10 cellular contexts compared by ENCODE assay signal in genomic region chr2:112725545-112726457, GRCh38. TPM values are rescaled to one million over a fixed set of nuclear protein-coding genes. Genes with fewer than 3 reads are reported as not detected.
DNase-seq lines count a peak whose midpoint lies in the region; ATAC-seq and TF ChIP-seq lines count a peak whose summit lies in the region.
"Had no signal": no experiment of that assay in that cellular context is flagged by ENCODE, and none has a peak within 500 bp of the region (broad histone marks: within the 10 kb centered on the region; RNA-seq: fewer than 3 reads in every experiment).

No MANE protein-coding gene starts in this region.

- H3K4me1 ChIP-seq in neuronal stem cell (ENCODE audit: control insufficient read depth in 2 of 2, insufficient read depth in 1 of 2, low read depth in 1 of 2, low read length in 2 of 2), result no peaks in the 10 kb centered on the region
- H3K4me1 ChIP-seq in BE2C, result no peaks in the 10 kb centered on the region
- peaks cover 0 to 7% (median 0%) of the 10 kb centered on the region in 3 donors for H3K4me1 ChIP-seq in gastroesophageal sphincter
- H3K4me1 ChIP-seq: psoas muscle had no signal

- H3K9ac ChIP-seq in neuronal stem cell (ENCODE audit: low read depth, low read length, poor library complexity), result no peak overlapping the region

- H2AK5ac ChIP-seq in neuronal stem cell (ENCODE audit: low read depth, low read length), result peak overlapping the region; percentile 73

- no peak overlapping the region for H4K8ac ChIP-seq in neuronal stem cell (ENCODE audit: low read depth, low read length)

- H4K91ac ChIP-seq in neuronal stem cell (ENCODE audit: low read depth, low read length, poor library complexity), result peak overlapping the region; percentile 2

- no peak overlapping the region for H3K14ac ChIP-seq in neuronal stem cell (ENCODE audit: low read length)

- H3K27ac ChIP-seq in neuronal stem cell (replicated peaks; ENCODE audit: low read length) (no peak overlapping the region), gastroesophageal sphincter (no peak overlapping the region)
- H3K27ac ChIP-seq: psoas muscle had no signal

- H3K4ac ChIP-seq in neuronal stem cell (ENCODE audit: low read length), result no peak overlapping the region

- peak overlapping the region; percentile 85 for H2BK12ac ChIP-seq in neuronal stem cell (ENCODE audit: low read length)

- TF ChIP-seq CTCF in BE2C (IDR thresholded peaks at IDR 0.05; ENCODE audit: low read depth, low read length), result no peak
- TF ChIP-seq CTCF in gastroesophageal sphincter (IDR thresholded peaks at IDR 0.05), result no peak

- no peak overlapping the region for H3K4me2 ChIP-seq in neuronal stem cell (ENCODE audit: insufficient read depth, low read length, poor library complexity, severe bottlenecking)

- H3K79me1 ChIP-seq in neuronal stem cell (ENCODE audit: low read depth, low read length), result no peaks in the 10 kb centered on the region

- peak overlapping the region; percentile 90 for H2AFZ ChIP-seq in neuronal stem cell (ENCODE audit: low read length)

- ATAC-seq in GM19025 (IDR thresholded peaks at IDR 0.05; ENCODE audit: low read depth, unreplicated experiment), result peak; percentile 34
- peak; percentile 42 for ATAC-seq in HG02678 (IDR thresholded peaks at IDR 0.05; ENCODE audit: unreplicated experiment)
- no peak for ATAC-seq in gastroesophageal sphincter

- WGBS in neuronal stem cell (ENCODE audit: extremely low coverage in 2 of 2, insufficient read length in 2 of 2, insufficient replicate concordance in 1 of 2), 2 donors, result no CpG with 5 or more reads among the region's 15 CpGs
- WGBS in gastroesophageal sphincter (ENCODE audit: low coverage in 1 of 2), 2 donors, result 61 to 90% methylated on average over 2 of the region's 15 CpGs

- H3K23ac ChIP-seq in neuronal stem cell (ENCODE audit: low read depth, low read length, poor library complexity), result no peak overlapping the region

- H2BK15ac ChIP-seq in neuronal stem cell (ENCODE audit: low read length), result no peak overlapping the region

- no peak for TF ChIP-seq POLR2A in gastroesophageal sphincter (IDR thresholded peaks at IDR 0.05)

- peak overlapping the region; percentile 70 for H2BK5ac ChIP-seq in neuronal stem cell (ENCODE audit: low read length)

- peak; percentile 10 for DNase-seq in OCI-M1 (lab: John Stamatoyannopoulos, UW)
- no peak for DNase-seq in neuronal stem cell (ENCODE audit: low spot score)
- no peak for DNase-seq in T-helper 9 cell
- no peak for DNase-seq in BE2C
- DNase-seq in NCI-H2171 treated with DMSO at 0.1 percent for 48 hours (lab: John Stamatoyannopoulos, UW), result no peak

- no peak for TF ChIP-seq EP300 in gastroesophageal sphincter (IDR thresholded peaks at IDR 0.05)

- H2BK120ac ChIP-seq in neuronal stem cell (ENCODE audit: low read depth, low read length), result no peak overlapping the region

- no peak overlapping the region for H3K4me3 ChIP-seq in neuronal stem cell (ENCODE audit: low read length in 2 of 2)
- no peak overlapping the region for H3K4me3 ChIP-seq in BE2C (ENCODE audit: low read depth, low read length)
- no peak overlapping the region for H3K4me3 ChIP-seq in gastroesophageal sphincter
- H3K4me3 ChIP-seq: psoas muscle had no signal

- H3K9me3 ChIP-seq in neuronal stem cell (replicated peaks in 1 of 2; ENCODE audit: control insufficient read depth in 2 of 2, insufficient read depth in 1 of 2, low read depth in 1 of 2, low read length in 2 of 2) (peaks cover 0 to 2% of the 10 kb centered on the region in 2 donors), BE2C (no peaks in the 10 kb centered on the region), gastroesophageal sphincter (no peaks in the 10 kb centered on the region)
- H3K9me3 ChIP-seq: psoas muscle had no signal

- H3K36me3 ChIP-seq in neuronal stem cell (replicated peaks in 1 of 2; ENCODE audit: control insufficient read depth in 2 of 2, insufficient read depth in 2 of 2, low read length in 2 of 2) (no peaks in the 10 kb centered on the region), BE2C (no peaks in the 10 kb centered on the region), gastroesophageal sphincter (no peaks in the 10 kb centered on the region)

- peaks cover 0 to 16% (median 0%) of the 10 kb centered on the region in 3 experiments for H3K27me3 ChIP-seq in neuronal stem cell (ENCODE audit: control insufficient read depth in 3 of 3, insufficient read depth in 3 of 3, low read depth in 1 of 3, low read length in 3 of 3)
- no peaks in the 10 kb centered on the region for H3K27me3 ChIP-seq in BE2C
- peaks cover 11% of the 10 kb centered on the region for H3K27me3 ChIP-seq in gastroesophageal sphincter

- H3K18ac ChIP-seq in neuronal stem cell (ENCODE audit: low read length), result peak overlapping the region; percentile 20

RNA-seq across cellular contexts. Expression of gene NT5DC4, which starts 5.0 kb away (rescaled TPM):
- polyA plus RNA-seq in neuronal stem cell (2013, experiment 1 of 2), result not detected
- not detected for polyA plus RNA-seq in neuronal stem cell (2013, experiment 2 of 2)
- polyA plus RNA-seq in BE2C (2012; ENCODE audit: insufficient read depth, insufficient read length, low read depth), result not detected
- under 1 TPM in 1 of 4 donors, not detected in 3; 0.27 TPM for total RNA-seq in gastroesophageal sphincter
- total RNA-seq: NCI-H460, psoas muscle had no signal
- polyA plus RNA-seq: psoas muscle had no signal

RNA-seq across cellular contexts. Expression of gene CKAP2L, which starts 38.6 kb away (rescaled TPM):
- 28.3 TPM for polyA plus RNA-seq in neuronal stem cell (2013, experiment 1 of 2)
- 30.0 TPM for polyA plus RNA-seq in neuronal stem cell (2013, experiment 2 of 2)
- 3.0 TPM for polyA plus RNA-seq in BE2C (2012; ENCODE audit: insufficient read depth, insufficient read length, low read depth)
- total RNA-seq in gastroesophageal sphincter, result 1 to 10 TPM in 1 of 4 donors, under 1 TPM in 1, not detected in 2; 0.50 to 1.8 TPM

RNA-seq across cellular contexts. Expression of gene IL1A, which starts 58.5 kb away (rescaled TPM):
- polyA plus RNA-seq in neuronal stem cell (2013, experiment 1 of 2), result 1.1 TPM
- polyA plus RNA-seq in neuronal stem cell (2013, experiment 2 of 2), result 0.79 TPM
- not detected for polyA plus RNA-seq in BE2C (2012; ENCODE audit: insufficient read depth, insufficient read length, low read depth)
- not detected for total RNA-seq in gastroesophageal sphincter
